In genomic region chr11:47125083-47125482, GRCh38 we compare ENCODE assay signal across 16 cellular contexts. TPM values are rescaled to one million over a fixed set of nuclear protein-coding genes. Genes with fewer than 3 reads are reported as not detected.
DNase-seq lines count a peak whose midpoint lies in the region; ATAC-seq, FAIRE-seq and TF ChIP-seq lines count a peak whose summit lies in the region.
"Had no signal": no experiment of that assay in that cellular context is flagged by ENCODE, and none has a peak within 500 bp of the region (broad histone marks: within the 10 kb centered on the region; RNA-seq: fewer than 3 reads in every experiment).

No MANE protein-coding gene starts in this region.

- peak overlapping the region; percentile 33 for H2AFZ ChIP-seq in osteoblast (ENCODE audit: low read length)

- H3K9me3 ChIP-seq in cardiac muscle cell (ENCODE audit: low read depth) (no peaks in the 10 kb centered on the region), osteoblast (ENCODE audit: low read depth, low read length) (no peaks in the 10 kb centered on the region)
- H3K9me3 ChIP-seq: Caco-2 had no signal

- H3K36me3 ChIP-seq in cardiac muscle cell (no peaks in the 10 kb centered on the region), osteoblast (ENCODE audit: insufficient read depth, low read length) (no peaks in the 10 kb centered on the region)

- H3K4me3 ChIP-seq in cardiac muscle cell (no peak overlapping the region), osteoblast (ENCODE audit: insufficient read depth, low read length) (no peak overlapping the region)

- no peaks in the 10 kb centered on the region for H3K27me3 ChIP-seq in cardiac muscle cell
- H3K27me3 ChIP-seq in osteoblast (ENCODE audit: insufficient read depth, low read length), result no peaks in the 10 kb centered on the region

- intact Hi-C loops in cardiac septum (cut with DNase I), result no loop called here

- peaks cover 5% of the 10 kb centered on the region for H4K20me1 ChIP-seq in osteoblast (ENCODE audit: insufficient read depth, low read length)

- no peak for DNase-seq in cardiac muscle cell (ENCODE audit: low read depth in 1 of 2, low spot score in 1 of 2)
- DNase-seq in cardiac septum (ENCODE audit: low spot score), result no peak
- no peak for DNase-seq in osteoblast (ENCODE audit: insufficient read length, low spot score, missing footprints)
- no peak for DNase-seq in pons (ENCODE audit: low spot score)
- no peak for DNase-seq in HTR-8/SVneo (ENCODE audit: insufficient read length, low spot score)
- DNase-seq in NCI-H510A treated with DMSO at 0.1 percent for 48 hours (lab: John Stamatoyannopoulos, UW), result no peak
- DNase-seq in ureter (ENCODE audit: low spot score), result no peak
- DNase-seq: Caco-2; CD8-positive, alpha-beta memory T cell; DND-41; GDM1; HCEC 1CT; IMR-90 had no signal

- TF ChIP-seq CTCF in cardiac muscle cell (IDR thresholded peaks at IDR 0.05; ENCODE audit: low read depth, low read length), result no peak
- no peak for TF ChIP-seq CTCF in osteoblast (IDR thresholded peaks at IDR 0.05; ENCODE audit: extremely low read depth, low read depth, low read length)

- no peaks in the 10 kb centered on the region for H3K79me2 ChIP-seq in osteoblast (ENCODE audit: insufficient read depth, low read length)

- H3K4me1 ChIP-seq in cardiac muscle cell (ENCODE audit: low read depth) (peaks cover 12% of the 10 kb centered on the region), osteoblast (ENCODE audit: insufficient read depth, low read length) (peaks cover 6% of the 10 kb centered on the region)
- H3K4me1 ChIP-seq: Caco-2 had no signal

- no peak for FAIRE-seq in HTR-8/SVneo (lab: Jason Lieb, UNC)
- FAIRE-seq: GM12892 had no signal

- ATAC-seq in SK-N-SH treated with all-trans-retinoic acid at 6 μM for 48 hours, result peak; percentile 54

- H3K27ac ChIP-seq in cardiac muscle cell (peak overlapping the region; percentile 45), osteoblast (ENCODE audit: low read depth, low read length) (peak overlapping the region; percentile 2)
- H3K27ac ChIP-seq: 22Rv1 had no signal

- peak overlapping the region; percentile 26 for H3K4me2 ChIP-seq in osteoblast (ENCODE audit: insufficient read depth, low read length)

TF ChIP-seq in SK-N-SH treated with all-trans-retinoic acid at 6 μM for 48 hours, 23 proteins besides CTCF, POLR2A, EP300 and RAD21:
- TF ChIP-seq ZFP3 (CRISPR knock-in tag; IDR thresholded peaks at IDR 0.05) (no peak), TSHZ2 (CRISPR knock-in tag; IDR thresholded peaks at IDR 0.05) (no peak), CSDC2 (CRISPR knock-in tag; IDR thresholded peaks at IDR 0.05) (no peak), TOX (CRISPR knock-in tag; IDR thresholded peaks at IDR 0.05; ENCODE audit: borderline replicate concordance) (no peak), CSRNP3 (CRISPR knock-in tag; IDR thresholded peaks at IDR 0.05) (no peak), ZNF565 (CRISPR knock-in tag; conservative IDR thresholded peaks at IDR 0.05; ENCODE audit: low read depth) (no peak), PPARA (CRISPR knock-in tag; IDR thresholded peaks at IDR 0.05; ENCODE audit: borderline replicate concordance) (no peak), ZFP30 (CRISPR knock-in tag; IDR thresholded peaks at IDR 0.05) (no peak), TCF4 (CRISPR knock-in tag; IDR thresholded peaks at IDR 0.05; ENCODE audit: borderline replicate concordance) (no peak), ARNTL (CRISPR knock-in tag; IDR thresholded peaks at IDR 0.05; ENCODE audit: borderline replicate concordance, low read depth) (no peak), POU6F1 (CRISPR knock-in tag; IDR thresholded peaks at IDR 0.05; ENCODE audit: borderline replicate concordance, low read depth) (no peak), ESRRG (CRISPR knock-in tag; IDR thresholded peaks at IDR 0.05) (no peak), OSR1 (CRISPR knock-in tag; IDR thresholded peaks at IDR 0.05) (no peak), PATZ1 (CRISPR knock-in tag; IDR thresholded peaks at IDR 0.05; ENCODE audit: borderline replicate concordance) (no peak), GLIS3 (CRISPR knock-in tag; IDR thresholded peaks at IDR 0.05) (no peak), ZNF8 (CRISPR knock-in tag; IDR thresholded peaks at IDR 0.05) (no peak), SNAI2 (CRISPR knock-in tag; IDR thresholded peaks at IDR 0.05) (no peak), BACH2 (CRISPR knock-in tag; IDR thresholded peaks at IDR 0.05; ENCODE audit: borderline replicate concordance) (no peak)

RNA-seq across cellular contexts. Expression of gene ARFGAP2, which starts 51.6 kb away (rescaled TPM):
- total RNA-seq in cardiac muscle cell, result 136 and 143 TPM in 2 replicates
- 107 and 126 TPM in 2 replicates for polyA plus RNA-seq in cardiac muscle cell
- 72.3 TPM for total RNA-seq in cardiac septum
- total RNA-seq in osteoblast, result 104 and 139 TPM in 2 replicates
- 105 TPM for total RNA-seq in ureter
